24 cellular contexts compared by ENCODE assay signal in genomic region chr1:182650678-182651669, GRCh38. TPM values are rescaled to one million over a fixed set of nuclear protein-coding genes. Genes with fewer than 3 reads are reported as not detected.
"Had no signal": no experiment of that assay in that cellular context is flagged by ENCODE, and none has a peak within 500 bp of the region (broad histone marks: within the 10 kb centered on the region; RNA-seq: fewer than 3 reads in every experiment).

No MANE protein-coding gene starts in this region.

- H3K4me1 ChIP-seq: body of pancreas, colonic mucosa, esophagus squamous epithelium had no signal

- ATAC-seq: body of pancreas; left ventricle myocardium superior; natural killer cell; stimulated activated memory B cell treated with anti-CD40 and anti-IgM and Interleukin-4, amounts not matched to agents 10 μg/mL and 1 μg/mL and 100 μg/mL, for 72 hours; WTC11 had no signal

- H3K4me3 ChIP-seq: body of pancreas, colonic mucosa, esophagus squamous epithelium had no signal

- H3K4me1 Mint-ChIP-seq: activated CD4-positive, alpha-beta memory T cell treated with anti-CD3 and anti-CD28 coated beads, Interleukin-2, amount 10 ng/mL, durations not matched to agents 7 days and 5 days; natural killer cell; WTC11 had no signal

- H3K27ac Mint-ChIP-seq: activated CD4-positive, alpha-beta memory T cell treated with anti-CD3 and anti-CD28 coated beads, Interleukin-2, amount 10 ng/mL, durations not matched to agents 7 days and 5 days; activated naive CD8-positive, alpha-beta T cell; natural killer cell; stimulated activated memory B cell treated with anti-CD40 and anti-IgM and Interleukin-4, amounts not matched to agents 10 μg/mL and 1 μg/mL and 100 μg/mL, for 72 hours; WTC11 had no signal

- DNase-seq: activated CD4-positive, alpha-beta memory T cell treated with anti-CD3 and anti-CD28 coated beads, Interleukin-2, amount 10 ng/mL, durations not matched to agents 7 days and 5 days; activated CD4-positive, alpha-beta T cell treated with anti-CD3 and anti-CD28 coated beads for 4 hours; activated CD8-positive, alpha-beta memory T cell treated with anti-CD3 and anti-CD28 coated beads, Interleukin-2, amount 50 U/mL, for 4 hours; activated gamma-delta T cell treated with Interleukin-2 at 50 U/mL for 16 hours; amygdala; body of pancreas; central memory CD4-positive, alpha-beta T cell; colonic mucosa; esophagus squamous epithelium; glutamatergic neuron; hypothalamus; kidney glomerular epithelial cell; left ventricle myocardium superior; mesenchymal stem cell; natural killer cell; stimulated activated CD4-positive, alpha-beta T cell treated with anti-CD3 and anti-CD28 coated beads, Interleukin-2, amount 100 ng/mL, for 24 hours; substantia nigra; T-helper 2 cell; trophoblast cell had no signal

- H3K27ac ChIP-seq: body of pancreas, colonic mucosa, esophagus squamous epithelium had no signal

- H3K36me3 ChIP-seq: colonic mucosa, esophagus squamous epithelium had no signal

- H3K9me3 Mint-ChIP-seq: activated CD4-positive, alpha-beta memory T cell treated with anti-CD3 and anti-CD28 coated beads, Interleukin-2, amount 10 ng/mL, durations not matched to agents 7 days and 5 days; natural killer cell; stimulated activated memory B cell treated with anti-CD40 and anti-IgM and Interleukin-4, amounts not matched to agents 10 μg/mL and 1 μg/mL and 100 μg/mL, for 72 hours had no signal

- H3K36me3 Mint-ChIP-seq: activated naive CD8-positive, alpha-beta T cell; natural killer cell; stimulated activated memory B cell treated with anti-CD40 and anti-IgM and Interleukin-4, amounts not matched to agents 10 μg/mL and 1 μg/mL and 100 μg/mL, for 72 hours; WTC11 had no signal

- H3K4me3 Mint-ChIP-seq: activated CD4-positive, alpha-beta memory T cell treated with anti-CD3 and anti-CD28 coated beads, Interleukin-2, amount 10 ng/mL, durations not matched to agents 7 days and 5 days; activated naive CD8-positive, alpha-beta T cell; natural killer cell; stimulated activated memory B cell treated with anti-CD40 and anti-IgM and Interleukin-4, amounts not matched to agents 10 μg/mL and 1 μg/mL and 100 μg/mL, for 72 hours; WTC11 had no signal

- H3K9me3 ChIP-seq: body of pancreas, colonic mucosa, esophagus squamous epithelium had no signal

- H3K27me3 ChIP-seq: body of pancreas, colonic mucosa, esophagus squamous epithelium had no signal

RNA-seq across cellular contexts. Expression of gene RGS8, which starts 33.4 kb away (rescaled TPM):
- total RNA-seq: activated CD4-positive, alpha-beta memory T cell treated with anti-CD3 and anti-CD28 coated beads, Interleukin-2, amount 10 ng/mL, durations not matched to agents 7 days and 5 days; body of pancreas; colonic mucosa; esophagus squamous epithelium; fibroblast of villous mesenchyme; left ventricle myocardium superior; natural killer cell; renal cortical epithelial cell had no signal

RNA-seq across cellular contexts. Expression of gene RGS16, which starts 46.8 kb away (rescaled TPM):
- total RNA-seq: renal cortical epithelial cell had no signal
